In genomic region chr6:11276228-11276627, GRCh38 we compare ENCODE assay signal across 14 cellular contexts. TPM values are rescaled to one million over a fixed set of nuclear protein-coding genes. Genes with fewer than 3 reads are reported as not detected.
DNase-seq lines count a peak whose midpoint lies in the region; ATAC-seq and TF ChIP-seq lines count a peak whose summit lies in the region.
"Had no signal": no experiment of that assay in that cellular context is flagged by ENCODE, and none has a peak within 500 bp of the region (broad histone marks: within the 10 kb centered on the region; RNA-seq: fewer than 3 reads in every experiment).

No MANE protein-coding gene starts in this region.

- H3K36me3 ChIP-seq in OCI-LY3 (replicated peaks; ENCODE audit: low read depth, low read length) (peaks cover 48% of the 10 kb centered on the region), breast epithelium (no peaks in the 10 kb centered on the region)

- peaks cover 52% of the 10 kb centered on the region for H3K4me1 Mint-ChIP-seq in activated CD8-positive, alpha-beta memory T cell treated with anti-CD3 and anti-CD28 coated beads, Interleukin-2, amount 10 ng/mL, durations not matched to agents 7 days and 5 days
- H3K4me1 Mint-ChIP-seq in immature natural killer cell: peaks cover 44 to 65% of the 10 kb centered on the region in 2 donors
- peaks cover 53% of the 10 kb centered on the region for H3K4me1 Mint-ChIP-seq in stimulated activated effector memory CD8-positive, alpha-beta T cell treated with anti-CD3 and anti-CD28 coated beads, Interleukin-12 subunit alpha, Interleukin-12 subunit beta, amount 100 ng/mL, for 72 hours

- no peaks in the 10 kb centered on the region for H3K9me3 Mint-ChIP-seq in activated CD8-positive, alpha-beta memory T cell treated with anti-CD3 and anti-CD28 coated beads, Interleukin-2, amount 10 ng/mL, durations not matched to agents 7 days and 5 days (ENCODE audit: low read depth)
- no peaks in the 10 kb centered on the region for H3K9me3 Mint-ChIP-seq in immature natural killer cell
- no peaks in the 10 kb centered on the region for H3K9me3 Mint-ChIP-seq in stimulated activated effector memory CD8-positive, alpha-beta T cell treated with anti-CD3 and anti-CD28 coated beads, Interleukin-12 subunit alpha, Interleukin-12 subunit beta, amount 100 ng/mL, for 72 hours
- H3K9me3 Mint-ChIP-seq: stimulated activated naive CD8-positive, alpha-beta T cell treated with anti-CD3 and anti-CD28 coated beads, Interleukin-15, amount 100 ng/mL, for 72 hours had no signal

- no peak overlapping the region for H3K4me3 ChIP-seq in OCI-LY3 (ENCODE audit: low read length)
- no peak overlapping the region for H3K4me3 ChIP-seq in breast epithelium
- H3K4me3 ChIP-seq: GM23248 had no signal

- H3K27me3 ChIP-seq in OCI-LY3 (ENCODE audit: low read depth, low read length): no peaks in the 10 kb centered on the region
- H3K27me3 ChIP-seq in breast epithelium: no peaks in the 10 kb centered on the region

- H3K27ac Mint-ChIP-seq in activated CD8-positive, alpha-beta memory T cell treated with anti-CD3 and anti-CD28 coated beads, Interleukin-2, amount 10 ng/mL, durations not matched to agents 7 days and 5 days: peak overlapping the region; percentile 65
- peak overlapping the region; percentile 8 to 84 (median 42) for H3K27ac Mint-ChIP-seq in immature natural killer cell
- peak overlapping the region; percentile 98 for H3K27ac Mint-ChIP-seq in stimulated activated effector memory CD8-positive, alpha-beta T cell treated with anti-CD3 and anti-CD28 coated beads, Interleukin-12 subunit alpha, Interleukin-12 subunit beta, amount 100 ng/mL, for 72 hours

- no peaks in the 10 kb centered on the region for H3K27me3 Mint-ChIP-seq in activated CD8-positive, alpha-beta memory T cell treated with anti-CD3 and anti-CD28 coated beads, Interleukin-2, amount 10 ng/mL, durations not matched to agents 7 days and 5 days
- peaks cover 0 to 2% (median 0%) of the 10 kb centered on the region in 3 donors for H3K27me3 Mint-ChIP-seq in immature natural killer cell (ENCODE audit: low read depth in 3 of 3)
- H3K27me3 Mint-ChIP-seq: stimulated activated naive CD8-positive, alpha-beta T cell treated with anti-CD3 and anti-CD28 coated beads, Interleukin-15, amount 100 ng/mL, for 72 hours had no signal

- ATAC-seq in activated CD8-positive, alpha-beta memory T cell treated with anti-CD3 and anti-CD28 coated beads, Interleukin-2, amount 10 ng/mL, durations not matched to agents 7 days and 5 days: no peak
- ATAC-seq in stimulated activated effector memory CD8-positive, alpha-beta T cell treated with anti-CD3 and anti-CD28 coated beads, Interleukin-12 subunit alpha, Interleukin-12 subunit beta, amount 100 ng/mL, for 72 hours: no peak

- peaks cover 61% of the 10 kb centered on the region for H3K79me2 ChIP-seq in OCI-LY3 (ENCODE audit: low read length)

- H3K27ac ChIP-seq in OCI-LY3 (ENCODE audit: low read length) (peak overlapping the region; percentile 100), breast epithelium (no peak overlapping the region)
- H3K27ac ChIP-seq: GM23248 had no signal

- H2AFZ ChIP-seq in OCI-LY3 (ENCODE audit: low read depth, low read length): no peak overlapping the region
- H2AFZ ChIP-seq: GM23248 had no signal

- H3K9ac ChIP-seq in OCI-LY3 (ENCODE audit: low read length): peak overlapping the region; percentile 96
- H3K9ac ChIP-seq: GM23248 had no signal

- intact Hi-C loops in breast epithelium (cut with DNase I; ENCODE audit: low total_unique reads): no loop called here

- H3K4me3 Mint-ChIP-seq in activated CD8-positive, alpha-beta memory T cell treated with anti-CD3 and anti-CD28 coated beads, Interleukin-2, amount 10 ng/mL, durations not matched to agents 7 days and 5 days: no peak overlapping the region
- H3K4me3 Mint-ChIP-seq in immature natural killer cell: peak overlapping the region in 1 of 5 donors; percentile 42
- H3K4me3 Mint-ChIP-seq in stimulated activated effector memory CD8-positive, alpha-beta T cell treated with anti-CD3 and anti-CD28 coated beads, Interleukin-12 subunit alpha, Interleukin-12 subunit beta, amount 100 ng/mL, for 72 hours: peak overlapping the region; percentile 74

- H3K36me3 Mint-ChIP-seq in activated CD8-positive, alpha-beta memory T cell treated with anti-CD3 and anti-CD28 coated beads, Interleukin-2, amount 10 ng/mL, durations not matched to agents 7 days and 5 days: peaks cover 47% of the 10 kb centered on the region
- H3K36me3 Mint-ChIP-seq in immature natural killer cell: peaks cover 16 to 47% (median 26%) of the 10 kb centered on the region in 3 donors
- H3K36me3 Mint-ChIP-seq in stimulated activated effector memory CD8-positive, alpha-beta T cell treated with anti-CD3 and anti-CD28 coated beads, Interleukin-12 subunit alpha, Interleukin-12 subunit beta, amount 100 ng/mL, for 72 hours: peaks cover 10% of the 10 kb centered on the region

- H4K20me1 ChIP-seq in OCI-LY3 (ENCODE audit: insufficient read depth, low read length): no peaks in the 10 kb centered on the region

- peak overlapping the region; percentile 90 for H3K4me2 ChIP-seq in OCI-LY3 (ENCODE audit: low read length)

- TF ChIP-seq CTCF in OCI-LY3 (IDR thresholded peaks at IDR 0.05; ENCODE audit: low read depth, low read length) (no peak), breast epithelium (IDR thresholded peaks at IDR 0.05) (no peak)

- H3K4me1 ChIP-seq in OCI-LY3 (ENCODE audit: low read length): peaks cover 80% of the 10 kb centered on the region
- H3K4me1 ChIP-seq in breast epithelium: peaks cover 0 to 10% of the 10 kb centered on the region in 2 donors

- CTCF ChIA-PET in activated CD8-positive, alpha-beta memory T cell treated with anti-CD3 and anti-CD28 coated beads, Interleukin-2, amount 10 ng/mL, durations not matched to agents 7 days and 5 days (lab: Charles Lee): interaction anchor here (1.7 to 2.4 kb wide), 2 partner anchors 13 to 17 kb away, joined by 5 to 6 read pairs; no protein-coding TSS in a partner anchor

- DNase-seq in activated CD8-positive, alpha-beta memory T cell treated with anti-CD3 and anti-CD28 coated beads, Interleukin-2, amount 10 ng/mL, durations not matched to agents 7 days and 5 days: no peak
- no peak for DNase-seq in activated CD8-positive, alpha-beta memory T cell treated with anti-CD3 and anti-CD28 coated beads for 24 hours
- DNase-seq in immature natural killer cell (no peak), NCI-H2029 (lab: John Stamatoyannopoulos, UW) (no peak), breast epithelium (ENCODE audit: low spot score in 2 of 2) (no peak)
- no peak for DNase-seq in stimulated activated effector memory CD8-positive, alpha-beta T cell treated with anti-CD3 and anti-CD28 coated beads, Interleukin-12 subunit alpha, Interleukin-12 subunit beta, amount 100 ng/mL, for 72 hours (ENCODE audit: low spot score in 2 of 2)
- DNase-seq in activated CD4-positive, alpha-beta T cell treated with anti-CD3 and anti-CD28 coated beads for 4 hours: no peak
- DNase-seq: effector CD8-positive, alpha-beta T cell; NCI-H1436; NCI-H2227 treated with DMSO at 0.1 percent for 48 hours; posterior cingulate gyrus had no signal

- H3K9me3 ChIP-seq in OCI-LY3 (ENCODE audit: insufficient read depth, low read length) (no peaks in the 10 kb centered on the region), breast epithelium (no peaks in the 10 kb centered on the region)

- TF ChIP-seq POLR2A in breast epithelium (IDR thresholded peaks at IDR 0.05): no peak

RNA-seq across cellular contexts. Expression of gene NEDD9, which starts 43.8 kb away (rescaled TPM):
- total RNA-seq in activated CD8-positive, alpha-beta memory T cell treated with anti-CD3 and anti-CD28 coated beads, Interleukin-2, amount 10 ng/mL, durations not matched to agents 7 days and 5 days: 100 to 1,000 TPM in 1 of 2 experiments, 10 to 100 TPM in 1; 84.5 to 114 TPM
- 10 to 100 TPM; 26.2 to 73.6 (median 27.6) TPM for polyA plus RNA-seq in immature natural killer cell
- 100 to 1,000 TPM in 1 of 3 donors, 10 to 100 TPM in 2; 41.4 to 108 (median 79.2) TPM for total RNA-seq in breast epithelium

Comparison
In these comparisons a context has a peak if more than half of its experiments do, and no peak if none do; other contexts are left out.
1. H3K27ac Mint-ChIP-seq: peak in every context shown above with its lines; median percentile 98 in stimulated activated effector memory CD8-positive, alpha-beta T cell treated with anti-CD3 and anti-CD28 coated beads, Interleukin-12 subunit alpha, Interleukin-12 subunit beta, amount 100 ng/mL, for 72 hours; 65 in activated CD8-positive, alpha-beta memory T cell treated with anti-CD3 and anti-CD28 coated beads, Interleukin-2, amount 10 ng/mL, durations not matched to agents 7 days and 5 days; 42 in immature natural killer cell.